In the genomic region with DNA sequence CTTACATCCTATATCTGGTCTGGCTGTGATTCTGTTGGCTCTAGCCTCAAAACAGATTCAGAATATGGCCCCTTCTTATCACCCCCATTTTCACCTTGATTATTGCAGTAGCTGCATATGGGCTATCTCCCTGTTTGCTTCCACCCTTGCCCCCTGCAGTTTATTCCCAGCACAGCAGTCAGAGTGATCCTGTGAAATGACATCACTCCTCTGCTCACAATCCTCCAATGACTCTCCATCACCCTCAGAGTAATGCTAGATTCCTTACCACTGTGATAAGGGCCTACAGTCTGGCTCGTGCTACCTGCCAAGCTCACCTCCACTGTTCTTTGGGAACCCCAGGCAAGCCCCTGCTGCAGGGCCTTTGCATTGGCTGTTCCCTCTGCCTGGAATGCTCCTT, we compare ENCODE assay signal across 15 cellular contexts.
DNase-seq lines count a peak whose midpoint lies in the region; ATAC-seq, FAIRE-seq and TF ChIP-seq lines count a peak whose summit lies in the region.
"Had no signal": no experiment of that assay in that cellular context is flagged by ENCODE, and none has a peak within 500 bp of the region (broad histone marks: within the 10 kb centered on the region; RNA-seq: fewer than 3 reads in every experiment).

No MANE protein-coding gene starts in this region.

- no peaks in the 10 kb centered on the region for H3K36me3 Mint-ChIP-seq in astrocyte (ENCODE audit: low read depth, unreplicated experiment)

- H3K4me1 Mint-ChIP-seq in astrocyte (ENCODE audit: low read depth, unreplicated experiment): no peaks in the 10 kb centered on the region

- H3K4me1 ChIP-seq in astrocyte (ENCODE audit: insufficient read depth, low read length) (no peaks in the 10 kb centered on the region), keratinocyte (ENCODE audit: control insufficient read depth, extremely low read depth, insufficient read depth, low read length) (peaks cover 3% of the 10 kb centered on the region)

- no peak overlapping the region for H3K4me3 ChIP-seq in Jurkat, Clone E6-1 (ENCODE audit: low read length)
- H3K4me3 ChIP-seq in astrocyte (ENCODE audit: insufficient read depth, low read depth, low read length) (no peak overlapping the region), keratinocyte (ENCODE audit: control insufficient read depth in 2 of 3, extremely low read depth in 1 of 3, insufficient read depth in 2 of 3, low read depth in 1 of 3, low read length in 3 of 3) (no peak overlapping the region)

- H3K4me2 ChIP-seq in astrocyte (ENCODE audit: low read length): no peak overlapping the region
- no peak overlapping the region for H3K4me2 ChIP-seq in keratinocyte (ENCODE audit: control insufficient read depth, extremely low read depth, insufficient read depth, low read depth, low read length)

- H3K27ac ChIP-seq in astrocyte (ENCODE audit: low read depth, low read length) (no peak overlapping the region), keratinocyte (ENCODE audit: control insufficient read depth, insufficient read depth, low read length) (no peak overlapping the region)

- H3K27me3 ChIP-seq in astrocyte (ENCODE audit: insufficient read depth, low read length) (no peaks in the 10 kb centered on the region), keratinocyte (ENCODE audit: control insufficient read depth, extremely low read depth, insufficient read depth, low read length) (no peaks in the 10 kb centered on the region)

- H3K9ac ChIP-seq in astrocyte (ENCODE audit: low read length): no peak overlapping the region
- H3K9ac ChIP-seq in keratinocyte (ENCODE audit: control insufficient read depth, extremely low read depth, insufficient read depth, low read length): no peak overlapping the region

- H3K27me3 Mint-ChIP-seq in astrocyte (ENCODE audit: low read depth, unreplicated experiment): peaks cover 67% of the 10 kb centered on the region

- DNase-seq in AG08396 (ENCODE audit: low spot score): peak; percentile 20
- DNase-seq in Jurkat, Clone E6-1 (ENCODE audit: low read depth, low spot score): peak; percentile 2
- DNase-seq in astrocyte (ENCODE audit: low read depth): peak; percentile 33
- DNase-seq in keratinocyte (ENCODE audit: low read depth, low spot score): no peak
- DNase-seq in stimulated activated naive CD8-positive, alpha-beta T cell treated with anti-CD3 and anti-CD28 coated beads, Interleukin-15, Interleukin-2, amounts not matched to agents 100 U/mL and 50 U/mL, for 24 hours: no peak
- DNase-seq in NCI-H2107 (lab: John Stamatoyannopoulos, UW): no peak
- DNase-seq: activated CD4-positive, alpha-beta T cell treated with anti-CD3 and anti-CD28 coated beads for 4 hours; activated T-cell treated with anti-CD3 and anti-CD28 coated beads, Interleukin-2, amount 50 U/mL, for 24 hours; CD4-positive, alpha-beta T cell; foreskin melanocyte; kidney; right cardiac atrium had no signal

- H3K79me2 ChIP-seq in astrocyte (ENCODE audit: insufficient read depth, low read length): no peaks in the 10 kb centered on the region
- H3K79me2 ChIP-seq in keratinocyte (ENCODE audit: control insufficient read depth, insufficient read depth, low read length): no peaks in the 10 kb centered on the region

- dilution Hi-C loops in keratinocyte (cut with MboI; ENCODE audit: extremely low pct_ligation_motif_present, low sequenced_read_pairs): no loop called here

- H2AFZ ChIP-seq in astrocyte (ENCODE audit: low read depth, low read length) (no peak overlapping the region), keratinocyte (ENCODE audit: control insufficient read depth, low read length) (no peak overlapping the region)

- TF ChIP-seq CTCF in astrocyte (IDR thresholded peaks at IDR 0.05; ENCODE audit: insufficient read depth, low read depth, low read length): no peak
- peak; percentile 35 to 52 (median 40) for TF ChIP-seq CTCF in keratinocyte (optimal IDR thresholded peaks at IDR 0.05 in 1 of 3, IDR thresholded peaks at IDR 0.05 in 1 of 3, conservative IDR thresholded peaks at IDR 0.05 in 1 of 3; ENCODE audit: extremely low read depth in 1 of 3, insufficient read depth in 2 of 3, low read length in 3 of 3)

- H3K36me3 ChIP-seq in astrocyte (ENCODE audit: insufficient read depth, low read length): no peaks in the 10 kb centered on the region
- no peaks in the 10 kb centered on the region for H3K36me3 ChIP-seq in keratinocyte (ENCODE audit: control insufficient read depth in 2 of 2, extremely low read depth in 1 of 2, insufficient read depth in 2 of 2, low read length in 2 of 2)

- H3K9me3 ChIP-seq in astrocyte (ENCODE audit: insufficient read depth, low read depth, low read length) (no peaks in the 10 kb centered on the region), keratinocyte (ENCODE audit: control insufficient read depth, low read depth, low read length) (no peaks in the 10 kb centered on the region)

- H3K9me3 Mint-ChIP-seq in astrocyte (ENCODE audit: unreplicated experiment): no peaks in the 10 kb centered on the region
- H3K9me3 Mint-ChIP-seq: activated T-cell treated with anti-CD3 and anti-CD28 coated beads, Interleukin-2, amount 50 U/mL, for 24 hours; CD4-positive, alpha-beta T cell; dendritic cell treated with granulocyte-macrophage colony-stimulating factor and Interleukin-4, amounts not matched to agents 40 ng/mL and 50 ng/mL, for 4 days had no signal

- H3K9me1 ChIP-seq in keratinocyte (ENCODE audit: control insufficient read depth, extremely low read depth, insufficient read depth, low read length): no peaks in the 10 kb centered on the region

- ATAC-seq in stimulated activated naive CD8-positive, alpha-beta T cell treated with anti-CD3 and anti-CD28 coated beads, Interleukin-15, Interleukin-2, amounts not matched to agents 100 U/mL and 50 U/mL, for 24 hours: no peak
- ATAC-seq in HG02840 (IDR thresholded peaks at IDR 0.05; ENCODE audit: low FRiP score, unreplicated experiment) (no peak), GM19324 (IDR thresholded peaks at IDR 0.05; ENCODE audit: low FRiP score, unreplicated experiment) (no peak)
- ATAC-seq: right cardiac atrium had no signal

- no peak overlapping the region for H3K4me3 Mint-ChIP-seq in astrocyte (ENCODE audit: unreplicated experiment)
- H3K4me3 Mint-ChIP-seq: activated T-cell treated with anti-CD3 and anti-CD28 coated beads, Interleukin-2, amount 50 U/mL, for 24 hours; CD4-positive, alpha-beta T cell; dendritic cell treated with granulocyte-macrophage colony-stimulating factor and Interleukin-4, amounts not matched to agents 40 ng/mL and 50 ng/mL, for 4 days had no signal

- H4K20me1 ChIP-seq in astrocyte (ENCODE audit: insufficient read depth, low read length): no peaks in the 10 kb centered on the region
- no peaks in the 10 kb centered on the region for H4K20me1 ChIP-seq in keratinocyte (ENCODE audit: control insufficient read depth, extremely low read depth, insufficient read depth, low read length)

- H3K27ac Mint-ChIP-seq in astrocyte (ENCODE audit: unreplicated experiment): no peak overlapping the region
- H3K27ac Mint-ChIP-seq: activated T-cell treated with anti-CD3 and anti-CD28 coated beads, Interleukin-2, amount 50 U/mL, for 24 hours; CD4-positive, alpha-beta T cell; dendritic cell treated with granulocyte-macrophage colony-stimulating factor and Interleukin-4, amounts not matched to agents 40 ng/mL and 50 ng/mL, for 4 days had no signal

- FAIRE-seq in astrocyte (lab: Jason Lieb, UNC) (no peak), keratinocyte (lab: Jason Lieb, UNC) (no peak)
- FAIRE-seq: kidney had no signal

Comparison
In these comparisons a context has a peak if more than half of its experiments do, and no peak if none do; other contexts are left out.
1. DNase-seq: peak in AG08396 (single experiment), Jurkat, Clone E6-1 (single experiment) and astrocyte (single experiment); none in keratinocyte (single experiment), stimulated activated naive CD8-positive, alpha-beta T cell treated with anti-CD3 and anti-CD28 coated beads, Interleukin-15, Interleukin-2, amounts not matched to agents 100 U/mL and 50 U/mL, for 24 hours (single experiment) and NCI-H2107 (single experiment).